ENCODE assay signal across 1 cellular context in the genomic region with DNA sequence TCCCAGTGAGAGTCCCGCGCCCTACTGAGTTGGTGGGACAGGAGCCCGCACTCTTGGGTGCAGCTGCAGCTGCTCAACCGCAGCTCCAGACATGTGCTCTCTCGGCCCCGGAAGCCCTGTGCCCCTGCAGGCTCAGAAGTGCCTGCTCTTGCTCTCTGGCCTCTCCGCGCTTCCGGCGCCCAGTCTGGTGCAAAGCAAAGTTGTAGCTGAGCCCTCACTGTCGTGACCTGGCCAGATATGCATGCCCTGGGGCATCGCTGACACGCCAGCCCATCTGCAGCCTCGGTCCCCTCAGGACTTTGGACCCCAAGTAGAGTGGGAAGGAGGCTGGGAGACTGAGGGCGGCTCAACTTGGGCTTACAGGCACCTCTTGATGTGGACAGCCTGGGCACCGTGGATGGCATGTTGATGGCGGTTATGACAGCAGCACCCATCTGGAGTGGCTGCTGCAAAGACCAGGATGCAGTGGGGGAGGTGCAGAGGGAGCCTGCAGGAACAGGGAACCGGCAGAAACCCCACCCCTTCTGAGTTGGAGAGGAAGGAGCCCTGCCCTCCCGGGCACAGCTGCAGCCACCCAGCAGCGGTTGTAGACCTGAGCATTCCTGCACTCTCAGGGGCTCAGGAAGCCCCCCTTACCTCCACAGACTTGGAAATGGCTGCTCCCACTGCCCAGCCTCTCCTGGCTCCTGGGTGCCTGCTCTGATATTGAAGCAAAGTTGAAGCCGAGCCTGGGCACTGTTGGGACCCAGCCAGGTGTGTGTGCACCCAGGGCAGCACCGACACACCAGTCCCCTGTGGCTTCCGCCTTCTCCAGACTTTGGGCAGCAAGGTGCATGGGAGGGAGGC.
TF ChIP-seq lines count a peak whose summit lies in the region.

No MANE protein-coding gene starts in this region.

TF ChIP-seq in GM23338, 12 proteins besides CTCF, POLR2A, EP300 and RAD21 (continued from another document):
- TF ChIP-seq, protein P1, sequence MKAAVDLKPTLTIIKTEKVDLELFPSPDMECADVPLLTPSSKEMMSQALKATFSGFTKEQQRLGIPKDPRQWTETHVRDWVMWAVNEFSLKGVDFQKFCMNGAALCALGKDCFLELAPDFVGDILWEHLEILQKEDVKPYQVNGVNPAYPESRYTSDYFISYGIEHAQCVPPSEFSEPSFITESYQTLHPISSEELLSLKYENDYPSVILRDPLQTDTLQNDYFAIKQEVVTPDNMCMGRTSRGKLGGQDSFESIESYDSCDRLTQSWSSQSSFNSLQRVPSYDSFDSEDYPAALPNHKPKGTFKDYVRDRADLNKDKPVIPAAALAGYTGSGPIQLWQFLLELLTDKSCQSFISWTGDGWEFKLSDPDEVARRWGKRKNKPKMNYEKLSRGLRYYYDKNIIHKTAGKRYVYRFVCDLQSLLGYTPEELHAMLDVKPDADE (IDR thresholded peaks at IDR 0.05): no peak
